1 cellular context compared by ENCODE assay signal in the genomic region with DNA sequence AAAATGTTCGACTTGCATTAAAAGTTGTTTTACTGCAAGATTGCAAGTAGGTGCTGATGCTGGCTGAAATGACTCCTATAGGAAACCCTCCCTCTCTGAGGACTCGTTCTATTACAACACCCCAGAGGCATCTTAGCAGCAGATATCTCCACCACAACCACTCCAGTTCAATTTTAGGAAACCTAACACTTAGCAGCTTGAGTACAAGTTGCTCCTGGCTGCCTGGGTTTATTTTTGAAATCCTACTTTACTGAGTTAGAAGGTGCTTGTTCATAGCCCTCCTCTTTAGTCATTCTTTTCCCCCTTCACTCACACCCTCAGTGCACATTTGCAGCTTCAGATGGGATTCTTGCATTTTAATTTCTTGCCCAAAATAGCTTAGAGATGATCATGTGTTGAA.
TF ChIP-seq lines count a peak whose summit lies in the region.

No MANE protein-coding gene starts in this region.

TF ChIP-seq in IMR-90, 13 proteins besides CTCF, POLR2A, EP300 and RAD21:
- TF ChIP-seq CEBPB (IDR thresholded peaks at IDR 0.05; ENCODE audit: low read depth, low read length): peak; percentile 63; the same call in 1 of the 2 replicates
- no peak for TF ChIP-seq RFX5 (IDR thresholded peaks at IDR 0.05; ENCODE audit: low read depth, low read length)
- no peak for TF ChIP-seq FOS (IDR thresholded peaks at IDR 0.05; ENCODE audit: low read depth, low read length)
